Comparison of ENCODE assay signal across 24 cellular contexts in the genomic region with DNA sequence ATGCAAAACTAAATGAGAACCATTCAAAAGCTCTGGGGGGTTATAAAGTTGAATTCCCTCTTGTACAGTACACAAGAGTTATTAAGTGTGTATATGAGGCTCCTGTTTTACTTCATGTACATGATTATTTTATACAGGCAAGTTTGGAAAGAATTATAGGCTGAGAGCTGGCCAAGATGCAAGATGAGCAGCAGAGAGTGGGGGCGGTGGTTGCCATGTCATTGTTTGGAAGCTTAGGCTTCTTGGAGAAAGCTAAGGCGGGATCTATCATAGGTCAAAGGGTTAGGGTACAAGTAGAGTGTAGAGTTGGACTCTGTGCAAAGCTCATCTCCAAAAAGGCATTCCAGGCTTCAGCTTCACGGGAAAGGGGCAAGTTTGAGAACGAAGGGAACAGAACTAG.
"Had no signal": no experiment of that assay in that cellular context is flagged by ENCODE, and none has a peak within 500 bp of the region (broad histone marks: within the 10 kb centered on the region; RNA-seq: fewer than 3 reads in every experiment).

No MANE protein-coding gene starts in this region.

- H3K4me1 ChIP-seq: gastrocnemius medialis, psoas muscle, stomach, thyroid gland, vagina had no signal

- H3K36me3 ChIP-seq: gastrocnemius medialis, ovary, sigmoid colon, stomach, thyroid gland, vagina had no signal

- H3K9me3 ChIP-seq: gastrocnemius medialis, ovary, psoas muscle, sigmoid colon, stomach, thyroid gland, vagina had no signal

- ATAC-seq: gastrocnemius medialis; left lobe of liver; naive thymus-derived CD4-positive, alpha-beta T cell; psoas muscle; right cardiac atrium; stimulated activated effector memory CD8-positive, alpha-beta T cell treated with anti-CD3 and anti-CD28 coated beads, Interleukin-12 subunit alpha, Interleukin-12 subunit beta, amount 100 ng/mL, for 72 hours had no signal

- DNase-seq: dorsolateral prefrontal cortex; effector CD4-positive, alpha-beta T cell; gastrocnemius medialis; head of caudate nucleus; kidney; midbrain; naive thymus-derived CD4-positive, alpha-beta T cell; nephron progenitor cell; nucleus accumbens; ovary; posterior cingulate gyrus; psoas muscle; right cardiac atrium; sigmoid colon; stimulated activated CD4-positive, alpha-beta T cell treated with anti-CD3 and anti-CD28 coated beads, Interleukin-2, amount 100 ng/mL, for 24 hours; stimulated activated CD4-positive, alpha-beta T cell treated with anti-CD3 and anti-CD28 coated beads, Interleukin-4, amount 100 ng/mL, for 24 hours; stimulated activated naive CD4-positive, alpha-beta T cell treated with Interleukin-2 at 50 U/mL for 16 hours; stomach; thyroid gland; trophoblast cell had no signal

- H3K27me3 ChIP-seq: gastrocnemius medialis, ovary, sigmoid colon, stomach, thyroid gland, vagina had no signal

- H3K27ac ChIP-seq: dorsolateral prefrontal cortex, gastrocnemius medialis, ovary, psoas muscle, sigmoid colon, stomach, thyroid gland, vagina had no signal

- H3K4me3 ChIP-seq: dorsolateral prefrontal cortex, gastrocnemius medialis, lung, ovary, psoas muscle, sigmoid colon, stomach, thyroid gland, vagina had no signal
